1 cellular context compared by ENCODE assay signal in the genomic region with DNA sequence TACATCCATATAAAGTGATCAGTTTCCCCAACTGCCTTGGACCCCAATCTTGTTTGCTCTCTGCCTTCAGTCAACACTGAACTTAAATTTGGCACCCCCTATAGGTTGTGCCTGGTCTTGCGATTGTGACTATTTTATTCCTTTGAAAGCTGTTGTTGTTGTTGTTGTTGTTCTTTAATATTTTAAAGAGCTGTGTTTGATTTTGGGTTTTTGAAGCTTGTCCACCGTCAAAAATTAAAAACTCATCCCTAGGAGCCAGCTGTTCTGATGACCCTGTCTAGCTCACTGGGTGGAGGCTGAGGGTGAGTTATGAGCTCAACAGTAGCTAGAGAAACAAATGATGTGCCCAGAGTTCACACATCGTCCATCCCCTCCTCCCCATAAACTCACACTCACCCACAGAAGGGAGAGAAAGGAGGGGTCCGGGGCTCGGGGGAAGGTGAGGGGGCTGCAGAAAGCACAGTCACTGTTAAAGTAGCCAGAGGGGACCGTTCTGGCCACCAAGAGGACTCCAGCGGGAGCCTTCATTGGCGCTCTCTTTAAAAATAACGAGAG.
TF ChIP-seq lines count a peak whose summit lies in the region.

No MANE protein-coding gene starts in this region.

TF ChIP-seq in GM12878, 131 proteins besides CTCF, POLR2A, EP300 and RAD21:
- TF ChIP-seq RELA (IDR thresholded peaks at IDR 0.05; ENCODE audit: borderline replicate concordance, partially characterized antibody): no peak
- TF ChIP-seq SP1 (IDR thresholded peaks at IDR 0.05; ENCODE audit: low read depth, low read length): no peak
- TF ChIP-seq HCFC1 (IDR thresholded peaks at IDR 0.05; ENCODE audit: low read length): no peak
- TF ChIP-seq SMAD5 (IDR thresholded peaks at IDR 0.05; ENCODE audit: low read depth): no peak
- TF ChIP-seq, protein P1, sequence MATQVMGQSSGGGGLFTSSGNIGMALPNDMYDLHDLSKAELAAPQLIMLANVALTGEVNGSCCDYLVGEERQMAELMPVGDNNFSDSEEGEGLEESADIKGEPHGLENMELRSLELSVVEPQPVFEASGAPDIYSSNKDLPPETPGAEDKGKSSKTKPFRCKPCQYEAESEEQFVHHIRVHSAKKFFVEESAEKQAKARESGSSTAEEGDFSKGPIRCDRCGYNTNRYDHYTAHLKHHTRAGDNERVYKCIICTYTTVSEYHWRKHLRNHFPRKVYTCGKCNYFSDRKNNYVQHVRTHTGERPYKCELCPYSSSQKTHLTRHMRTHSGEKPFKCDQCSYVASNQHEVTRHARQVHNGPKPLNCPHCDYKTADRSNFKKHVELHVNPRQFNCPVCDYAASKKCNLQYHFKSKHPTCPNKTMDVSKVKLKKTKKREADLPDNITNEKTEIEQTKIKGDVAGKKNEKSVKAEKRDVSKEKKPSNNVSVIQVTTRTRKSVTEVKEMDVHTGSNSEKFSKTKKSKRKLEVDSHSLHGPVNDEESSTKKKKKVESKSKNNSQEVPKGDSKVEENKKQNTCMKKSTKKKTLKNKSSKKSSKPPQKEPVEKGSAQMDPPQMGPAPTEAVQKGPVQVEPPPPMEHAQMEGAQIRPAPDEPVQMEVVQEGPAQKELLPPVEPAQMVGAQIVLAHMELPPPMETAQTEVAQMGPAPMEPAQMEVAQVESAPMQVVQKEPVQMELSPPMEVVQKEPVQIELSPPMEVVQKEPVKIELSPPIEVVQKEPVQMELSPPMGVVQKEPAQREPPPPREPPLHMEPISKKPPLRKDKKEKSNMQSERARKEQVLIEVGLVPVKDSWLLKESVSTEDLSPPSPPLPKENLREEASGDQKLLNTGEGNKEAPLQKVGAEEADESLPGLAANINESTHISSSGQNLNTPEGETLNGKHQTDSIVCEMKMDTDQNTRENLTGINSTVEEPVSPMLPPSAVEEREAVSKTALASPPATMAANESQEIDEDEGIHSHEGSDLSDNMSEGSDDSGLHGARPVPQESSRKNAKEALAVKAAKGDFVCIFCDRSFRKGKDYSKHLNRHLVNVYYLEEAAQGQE (IDR thresholded peaks at IDR 0.05; ENCODE audit: low read depth, low read length): no peak
- no peak for TF ChIP-seq TARDBP (IDR thresholded peaks at IDR 0.05; ENCODE audit: borderline replicate concordance)
- TF ChIP-seq, protein P2, sequence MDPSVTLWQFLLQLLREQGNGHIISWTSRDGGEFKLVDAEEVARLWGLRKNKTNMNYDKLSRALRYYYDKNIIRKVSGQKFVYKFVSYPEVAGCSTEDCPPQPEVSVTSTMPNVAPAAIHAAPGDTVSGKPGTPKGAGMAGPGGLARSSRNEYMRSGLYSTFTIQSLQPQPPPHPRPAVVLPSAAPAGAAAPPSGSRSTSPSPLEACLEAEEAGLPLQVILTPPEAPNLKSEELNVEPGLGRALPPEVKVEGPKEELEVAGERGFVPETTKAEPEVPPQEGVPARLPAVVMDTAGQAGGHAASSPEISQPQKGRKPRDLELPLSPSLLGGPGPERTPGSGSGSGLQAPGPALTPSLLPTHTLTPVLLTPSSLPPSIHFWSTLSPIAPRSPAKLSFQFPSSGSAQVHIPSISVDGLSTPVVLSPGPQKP (IDR thresholded peaks at IDR 0.05; ENCODE audit: low read depth, low read length): no peak
- TF ChIP-seq MTA3 (IDR thresholded peaks at IDR 0.05; ENCODE audit: borderline replicate concordance, low read length): no peak
- TF ChIP-seq, protein P3, sequence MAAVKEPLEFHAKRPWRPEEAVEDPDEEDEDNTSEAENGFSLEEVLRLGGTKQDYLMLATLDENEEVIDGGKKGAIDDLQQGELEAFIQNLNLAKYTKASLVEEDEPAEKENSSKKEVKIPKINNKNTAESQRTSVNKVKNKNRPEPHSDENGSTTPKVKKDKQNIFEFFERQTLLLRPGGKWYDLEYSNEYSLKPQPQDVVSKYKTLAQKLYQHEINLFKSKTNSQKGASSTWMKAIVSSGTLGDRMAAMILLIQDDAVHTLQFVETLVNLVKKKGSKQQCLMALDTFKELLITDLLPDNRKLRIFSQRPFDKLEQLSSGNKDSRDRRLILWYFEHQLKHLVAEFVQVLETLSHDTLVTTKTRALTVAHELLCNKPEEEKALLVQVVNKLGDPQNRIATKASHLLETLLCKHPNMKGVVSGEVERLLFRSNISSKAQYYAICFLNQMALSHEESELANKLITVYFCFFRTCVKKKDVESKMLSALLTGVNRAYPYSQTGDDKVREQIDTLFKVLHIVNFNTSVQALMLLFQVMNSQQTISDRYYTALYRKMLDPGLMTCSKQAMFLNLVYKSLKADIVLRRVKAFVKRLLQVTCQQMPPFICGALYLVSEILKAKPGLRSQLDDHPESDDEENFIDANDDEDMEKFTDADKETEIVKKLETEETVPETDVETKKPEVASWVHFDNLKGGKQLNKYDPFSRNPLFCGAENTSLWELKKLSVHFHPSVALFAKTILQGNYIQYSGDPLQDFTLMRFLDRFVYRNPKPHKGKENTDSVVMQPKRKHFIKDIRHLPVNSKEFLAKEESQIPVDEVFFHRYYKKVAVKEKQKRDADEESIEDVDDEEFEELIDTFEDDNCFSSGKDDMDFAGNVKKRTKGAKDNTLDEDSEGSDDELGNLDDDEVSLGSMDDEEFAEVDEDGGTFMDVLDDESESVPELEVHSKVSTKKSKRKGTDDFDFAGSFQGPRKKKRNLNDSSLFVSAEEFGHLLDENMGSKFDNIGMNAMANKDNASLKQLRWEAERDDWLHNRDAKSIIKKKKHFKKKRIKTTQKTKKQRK (IDR thresholded peaks at IDR 0.05; ENCODE audit: low read depth, low read length): no peak
- TF ChIP-seq, protein P4, sequence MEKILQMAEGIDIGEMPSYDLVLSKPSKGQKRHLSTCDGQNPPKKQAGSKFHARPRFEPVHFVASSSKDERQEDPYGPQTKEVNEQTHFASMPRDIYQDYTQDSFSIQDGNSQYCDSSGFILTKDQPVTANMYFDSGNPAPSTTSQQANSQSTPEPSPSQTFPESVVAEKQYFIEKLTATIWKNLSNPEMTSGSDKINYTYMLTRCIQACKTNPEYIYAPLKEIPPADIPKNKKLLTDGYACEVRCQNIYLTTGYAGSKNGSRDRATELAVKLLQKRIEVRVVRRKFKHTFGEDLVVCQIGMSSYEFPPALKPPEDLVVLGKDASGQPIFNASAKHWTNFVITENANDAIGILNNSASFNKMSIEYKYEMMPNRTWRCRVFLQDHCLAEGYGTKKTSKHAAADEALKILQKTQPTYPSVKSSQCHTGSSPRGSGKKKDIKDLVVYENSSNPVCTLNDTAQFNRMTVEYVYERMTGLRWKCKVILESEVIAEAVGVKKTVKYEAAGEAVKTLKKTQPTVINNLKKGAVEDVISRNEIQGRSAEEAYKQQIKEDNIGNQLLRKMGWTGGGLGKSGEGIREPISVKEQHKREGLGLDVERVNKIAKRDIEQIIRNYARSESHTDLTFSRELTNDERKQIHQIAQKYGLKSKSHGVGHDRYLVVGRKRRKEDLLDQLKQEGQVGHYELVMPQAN (conservative IDR thresholded peaks at IDR 0.05): no peak
- TF ChIP-seq ZZZ3 (IDR thresholded peaks at IDR 0.05; ENCODE audit: control insufficient read depth, insufficient read length, low read depth): no peak
- TF ChIP-seq FOXK2 (IDR thresholded peaks at IDR 0.05): no peak
- TF ChIP-seq TCF3 (IDR thresholded peaks at IDR 0.05; ENCODE audit: borderline replicate concordance, insufficient read depth, low read depth, low read length): no peak
- TF ChIP-seq, protein P5, sequence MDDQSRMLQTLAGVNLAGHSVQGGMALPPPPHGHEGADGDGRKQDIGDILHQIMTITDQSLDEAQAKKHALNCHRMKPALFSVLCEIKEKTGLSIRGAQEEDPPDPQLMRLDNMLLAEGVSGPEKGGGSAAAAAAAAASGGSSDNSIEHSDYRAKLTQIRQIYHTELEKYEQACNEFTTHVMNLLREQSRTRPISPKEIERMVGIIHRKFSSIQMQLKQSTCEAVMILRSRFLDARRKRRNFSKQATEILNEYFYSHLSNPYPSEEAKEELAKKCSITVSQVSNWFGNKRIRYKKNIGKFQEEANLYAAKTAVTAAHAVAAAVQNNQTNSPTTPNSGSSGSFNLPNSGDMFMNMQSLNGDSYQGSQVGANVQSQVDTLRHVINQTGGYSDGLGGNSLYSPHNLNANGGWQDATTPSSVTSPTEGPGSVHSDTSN (IDR thresholded peaks at IDR 0.05; ENCODE audit: insufficient replicate concordance, low read depth, low read length): no peak
- no peak for TF ChIP-seq ZNF274 (IDR thresholded peaks at IDR 0.05; ENCODE audit: insufficient read depth, insufficient read length)
